ENCODE assay signal across 24 cellular contexts in genomic region chr21:19832551-19832950, GRCh38.
"Had no signal": no experiment of that assay in that cellular context is flagged by ENCODE, and none has a peak within 500 bp of the region (broad histone marks: within the 10 kb centered on the region; RNA-seq: fewer than 3 reads in every experiment).

No MANE protein-coding gene starts in this region.

- H3K36me3 ChIP-seq: neural progenitor cell, ovary, right lobe of liver, sigmoid colon, stomach, tibial artery, transverse colon, upper lobe of right lung, uterus had no signal

- H3K4me2 ChIP-seq: neural progenitor cell had no signal

- DNase-seq: natural killer cell; occipital lobe; ovary; posterior cingulate gyrus; psoas muscle; right cardiac atrium; right lobe of liver; sigmoid colon; small intestine; stimulated activated CD4-positive, alpha-beta T cell treated with anti-CD3 and anti-CD28 coated beads, Interleukin-15, amount 100 ng/mL, for 24 hours; stimulated activated CD4-positive, alpha-beta T cell treated with anti-CD3 and anti-CD28 coated beads, Interleukin-2, amount 100 ng/mL, for 24 hours; stimulated activated CD4-positive, alpha-beta T cell treated with anti-CD3 and anti-CD28 coated beads, Interleukin-2, amount 100 ng/mL, for 48 hours; stimulated activated CD4-positive, alpha-beta T cell treated with anti-CD3 and anti-CD28 coated beads, Interleukin-4, amount 100 ng/mL, for 24 hours; stimulated activated naive B cell treated with anti-CD40 and anti-IgM and Interleukin-4, amounts not matched to agents 10 μg/mL and 1 μg/mL and 100 μg/mL, for 72 hours; stimulated activated naive CD4-positive, alpha-beta T cell treated with Interleukin-2 at 50 U/mL for 16 hours; stomach; testis; tibial artery; transverse colon; upper lobe of right lung; uterus had no signal

- H3K9me3 ChIP-seq: ovary, psoas muscle, right lobe of liver, stomach, testis, tibial artery, transverse colon, upper lobe of right lung, uterus had no signal

- H2AFZ ChIP-seq: neural progenitor cell, parathyroid adenoma had no signal

- ATAC-seq: natural killer cell; psoas muscle; right cardiac atrium; right lobe of liver; stimulated activated effector memory CD8-positive, alpha-beta T cell treated with anti-CD3 and anti-CD28 coated beads, Interleukin-12 subunit alpha, Interleukin-12 subunit beta, amount 100 ng/mL, for 72 hours; stimulated activated naive B cell treated with anti-CD40 and anti-IgM and Interleukin-4, amounts not matched to agents 10 μg/mL and 1 μg/mL and 100 μg/mL, for 72 hours; upper lobe of right lung had no signal

- H3K79me2 ChIP-seq: parathyroid adenoma had no signal

- FAIRE-seq: small intestine had no signal

- H3K4me3 ChIP-seq: neural progenitor cell, ovary, psoas muscle, right lobe of liver, sigmoid colon, stomach, testis, tibial artery, transverse colon, upper lobe of right lung, uterus had no signal

- H3K4me1 ChIP-seq: neural progenitor cell, parathyroid adenoma, psoas muscle, right lobe of liver, sigmoid colon, stomach, testis, tibial artery, transverse colon, upper lobe of right lung, uterus had no signal

- H3K27ac ChIP-seq: neural progenitor cell, ovary, parathyroid adenoma, psoas muscle, right lobe of liver, sigmoid colon, stomach, testis, tibial artery, transverse colon, upper lobe of right lung, uterus had no signal

- H3K9ac ChIP-seq: neural progenitor cell, parathyroid adenoma had no signal

- H3K27me3 ChIP-seq: neural progenitor cell, ovary, right lobe of liver, sigmoid colon, stomach, testis, tibial artery, transverse colon, upper lobe of right lung, uterus had no signal
